14 cellular contexts compared by ENCODE assay signal in genomic region chrY:21081640-21082611, GRCh38.
A peak's percentile ranks its signal among the peaks of the same experiment; 100 is the strongest.
DNase-seq lines count a peak whose midpoint lies in the region; ATAC-seq and TF ChIP-seq lines count a peak whose summit lies in the region.
"Had no signal": no experiment of that assay in that cellular context is flagged by ENCODE, and none has a peak within 500 bp of the region (broad histone marks: within the 10 kb centered on the region; RNA-seq: fewer than 3 reads in every experiment).

No MANE protein-coding gene starts in this region.

- H3K9me2 ChIP-seq in OCI-LY7 (ENCODE audit: insufficient read depth, low read length) = no peaks in the 10 kb centered on the region

- H4K20me1 ChIP-seq in OCI-LY7 (ENCODE audit: insufficient read depth, low read length) = no peaks in the 10 kb centered on the region
- H4K20me1 ChIP-seq: BLaER1 treated with 17β-estradiol and CSF1 and Interleukin-3, amounts not matched to agents 10 nM and 100 nM had no signal

- H3K36me3 ChIP-seq in neutrophil (no peaks in the 10 kb centered on the region), OCI-LY7 (ENCODE audit: insufficient read depth, low read length) (no peaks in the 10 kb centered on the region)
- H3K36me3 ChIP-seq: BLaER1 treated with 17β-estradiol and CSF1 and Interleukin-3, amounts not matched to agents 10 nM and 100 nM; HAP-1 had no signal

- H3K27ac Mint-ChIP-seq in activated CD4-positive, alpha-beta memory T cell treated with anti-CD3 and anti-CD28 coated beads for 36 hours = peak overlapping the region; percentile 60
- no peak overlapping the region for H3K27ac Mint-ChIP-seq in activated CD4-positive, alpha-beta memory T cell treated with anti-CD3 and anti-CD28 coated beads, Interleukin-2, amount 10 ng/mL, durations not matched to agents 7 days and 5 days
- no peak overlapping the region for H3K27ac Mint-ChIP-seq in activated naive CD8-positive, alpha-beta T cell treated with anti-CD3 and anti-CD28 coated beads, Interleukin-2, amount 50 U/mL, for 24 hours
- no peak overlapping the region for H3K27ac Mint-ChIP-seq in activated naive CD8-positive, alpha-beta T cell treated with anti-CD3 and anti-CD28 coated beads for 36 hours
- peak overlapping the region in 1 of 2 donors; percentile 64 for H3K27ac Mint-ChIP-seq in stimulated activated naive CD8-positive, alpha-beta T cell treated with anti-CD3 and anti-CD28 coated beads, Interleukin-15, amount 100 ng/mL, for 72 hours
- H3K27ac Mint-ChIP-seq: B cell had no signal

- POLR2A ChIA-PET in activated CD4-positive, alpha-beta memory T cell treated with anti-CD3 and anti-CD28 coated beads for 36 hours (lab: Charles Lee) = no interaction called here
- POLR2A ChIA-PET in activated CD4-positive, alpha-beta memory T cell treated with anti-CD3 and anti-CD28 coated beads, Interleukin-2, amount 10 ng/mL, durations not matched to agents 7 days and 5 days (lab: Charles Lee) = no interaction called here
- POLR2A ChIA-PET in OCI-LY7 (lab: Charles Lee) = no interaction called here

- CTCF ChIA-PET in activated CD4-positive, alpha-beta memory T cell treated with anti-CD3 and anti-CD28 coated beads for 36 hours (lab: Charles Lee) = no interaction called here
- CTCF ChIA-PET in activated CD4-positive, alpha-beta memory T cell treated with anti-CD3 and anti-CD28 coated beads, Interleukin-2, amount 10 ng/mL, durations not matched to agents 7 days and 5 days (lab: Charles Lee) = no interaction called here
- CTCF ChIA-PET in OCI-LY7 (lab: Charles Lee; ENCODE audit: unreplicated experiment) = no interaction called here

- H3K27me3 ChIP-seq in neutrophil = no peaks in the 10 kb centered on the region
- H3K27me3 ChIP-seq: BLaER1 treated with 17β-estradiol and CSF1 and Interleukin-3, amounts not matched to agents 10 nM and 100 nM had no signal

- TF ChIP-seq CTCF in neutrophil (IDR thresholded peaks at IDR 0.05) (no peak), OCI-LY7 (conservative IDR thresholded peaks at IDR 0.05; ENCODE audit: low read length) (no peak)

- peaks cover 4% of the 10 kb centered on the region for H3K9me3 Mint-ChIP-seq in activated CD4-positive, alpha-beta memory T cell treated with anti-CD3 and anti-CD28 coated beads for 36 hours
- peaks cover 10% of the 10 kb centered on the region for H3K9me3 Mint-ChIP-seq in activated CD4-positive, alpha-beta memory T cell treated with anti-CD3 and anti-CD28 coated beads, Interleukin-2, amount 10 ng/mL, durations not matched to agents 7 days and 5 days
- peaks cover under 1% of the 10 kb centered on the region for H3K9me3 Mint-ChIP-seq in activated naive CD8-positive, alpha-beta T cell treated with anti-CD3 and anti-CD28 coated beads, Interleukin-2, amount 50 U/mL, for 24 hours
- H3K9me3 Mint-ChIP-seq in activated naive CD8-positive, alpha-beta T cell treated with anti-CD3 and anti-CD28 coated beads for 36 hours = no peaks in the 10 kb centered on the region
- H3K9me3 Mint-ChIP-seq in stimulated activated naive CD8-positive, alpha-beta T cell treated with anti-CD3 and anti-CD28 coated beads, Interleukin-15, amount 100 ng/mL, for 72 hours = peaks cover 6 to 16% of the 10 kb centered on the region in 2 donors

- H3K4me3 Mint-ChIP-seq in activated CD4-positive, alpha-beta memory T cell treated with anti-CD3 and anti-CD28 coated beads for 36 hours = no peak overlapping the region
- H3K4me3 Mint-ChIP-seq in activated CD4-positive, alpha-beta memory T cell treated with anti-CD3 and anti-CD28 coated beads, Interleukin-2, amount 10 ng/mL, durations not matched to agents 7 days and 5 days = no peak overlapping the region
- no peak overlapping the region for H3K4me3 Mint-ChIP-seq in activated naive CD8-positive, alpha-beta T cell treated with anti-CD3 and anti-CD28 coated beads, Interleukin-2, amount 50 U/mL, for 24 hours
- H3K4me3 Mint-ChIP-seq in activated naive CD8-positive, alpha-beta T cell treated with anti-CD3 and anti-CD28 coated beads for 36 hours = no peak overlapping the region
- no peak overlapping the region for H3K4me3 Mint-ChIP-seq in stimulated activated naive CD8-positive, alpha-beta T cell treated with anti-CD3 and anti-CD28 coated beads, Interleukin-15, amount 100 ng/mL, for 72 hours
- H3K4me3 Mint-ChIP-seq: B cell; CD8-positive, alpha-beta T cell had no signal

- no peak overlapping the region for H2AFZ ChIP-seq in OCI-LY7 (ENCODE audit: low read length)

- intact Hi-C loops in activated CD4-positive, alpha-beta memory T cell treated with anti-CD3 and anti-CD28 coated beads for 36 hours (cut with micrococcal nuclease) = loop anchor here (10.0 kb wide), 4 partner anchors 53 to 173 kb away; no protein-coding TSS in a partner anchor
- intact Hi-C loops in OCI-LY7 (cut with micrococcal nuclease; ENCODE audit: unreplicated experiment) = no loop called here

- DNase-seq in activated CD4-positive, alpha-beta memory T cell treated with anti-CD3 and anti-CD28 coated beads for 36 hours = no peak
- DNase-seq in activated CD4-positive, alpha-beta memory T cell treated with anti-CD3 and anti-CD28 coated beads, Interleukin-2, amount 10 ng/mL, durations not matched to agents 7 days and 5 days = no peak
- no peak for DNase-seq in activated naive CD8-positive, alpha-beta T cell treated with anti-CD3 and anti-CD28 coated beads, Interleukin-2, amount 50 U/mL, for 24 hours
- DNase-seq in activated naive CD8-positive, alpha-beta T cell treated with anti-CD3 and anti-CD28 coated beads for 36 hours = no peak
- no peak for DNase-seq in stimulated activated naive CD8-positive, alpha-beta T cell treated with anti-CD3 and anti-CD28 coated beads, Interleukin-15, amount 100 ng/mL, for 72 hours
- no peak for DNase-seq in OCI-LY7 (ENCODE audit: low spot score)
- DNase-seq: Calu3; CD8-positive, alpha-beta T cell; DMS79 treated with DMSO at 0.1 percent for 48 hours; GF-D8 had no signal

- peak overlapping the region; percentile 93 for H3K27ac ChIP-seq in neutrophil
- no peak overlapping the region for H3K27ac ChIP-seq in OCI-LY7 (ENCODE audit: low read depth, low read length, poor library complexity, severe bottlenecking)
- H3K27ac ChIP-seq: BLaER1 treated with 17β-estradiol and CSF1 and Interleukin-3, amounts not matched to agents 10 nM and 100 nM had no signal

- no peaks in the 10 kb centered on the region for H3K36me3 Mint-ChIP-seq in activated CD4-positive, alpha-beta memory T cell treated with anti-CD3 and anti-CD28 coated beads for 36 hours
- H3K36me3 Mint-ChIP-seq in activated CD4-positive, alpha-beta memory T cell treated with anti-CD3 and anti-CD28 coated beads, Interleukin-2, amount 10 ng/mL, durations not matched to agents 7 days and 5 days (ENCODE audit: low read depth) = peaks cover 7% of the 10 kb centered on the region
- H3K36me3 Mint-ChIP-seq in activated naive CD8-positive, alpha-beta T cell treated with anti-CD3 and anti-CD28 coated beads, Interleukin-2, amount 50 U/mL, for 24 hours (ENCODE audit: low read depth) = no peaks in the 10 kb centered on the region
- H3K36me3 Mint-ChIP-seq in activated naive CD8-positive, alpha-beta T cell treated with anti-CD3 and anti-CD28 coated beads for 36 hours = no peaks in the 10 kb centered on the region

- no peaks in the 10 kb centered on the region for H3K79me2 ChIP-seq in OCI-LY7 (ENCODE audit: insufficient read depth, low read depth, low read length)

- H3K4me2 ChIP-seq in OCI-LY7 (ENCODE audit: low read length) = no peak overlapping the region
- H3K4me2 ChIP-seq: BLaER1 treated with 17β-estradiol and CSF1 and Interleukin-3, amounts not matched to agents 10 nM and 100 nM had no signal

- H3K4me1 Mint-ChIP-seq in activated CD4-positive, alpha-beta memory T cell treated with anti-CD3 and anti-CD28 coated beads for 36 hours (ENCODE audit: low read depth) = peaks cover 13% of the 10 kb centered on the region
- H3K4me1 Mint-ChIP-seq in activated CD4-positive, alpha-beta memory T cell treated with anti-CD3 and anti-CD28 coated beads, Interleukin-2, amount 10 ng/mL, durations not matched to agents 7 days and 5 days = peaks cover 11% of the 10 kb centered on the region
- no peaks in the 10 kb centered on the region for H3K4me1 Mint-ChIP-seq in activated naive CD8-positive, alpha-beta T cell treated with anti-CD3 and anti-CD28 coated beads, Interleukin-2, amount 50 U/mL, for 24 hours
- no peaks in the 10 kb centered on the region for H3K4me1 Mint-ChIP-seq in activated naive CD8-positive, alpha-beta T cell treated with anti-CD3 and anti-CD28 coated beads for 36 hours
- H3K4me1 Mint-ChIP-seq in stimulated activated naive CD8-positive, alpha-beta T cell treated with anti-CD3 and anti-CD28 coated beads, Interleukin-15, amount 100 ng/mL, for 72 hours = no peaks in the 10 kb centered on the region
- H3K4me1 Mint-ChIP-seq: B cell had no signal

- no TSS peak for BruUV-seq in OCI-LY7 (replicated peaks; lab: Mats Ljungman, UMichigan)

- ATAC-seq in activated naive CD8-positive, alpha-beta T cell treated with anti-CD3 and anti-CD28 coated beads, Interleukin-2, amount 50 U/mL, for 24 hours = peak; percentile 49
- ATAC-seq in stimulated activated naive CD8-positive, alpha-beta T cell treated with anti-CD3 and anti-CD28 coated beads, Interleukin-15, amount 100 ng/mL, for 72 hours = peak; percentile 70
- ATAC-seq: CD8-positive, alpha-beta T cell had no signal

- H3K4me1 ChIP-seq in neutrophil (ENCODE audit: control insufficient read depth in 1 of 2, insufficient read depth in 1 of 2, low read depth in 1 of 2, low read length in 1 of 2) (peaks cover 0 to 71% of the 10 kb centered on the region in 2 experiments), OCI-LY7 (ENCODE audit: insufficient read depth, low read length, poor library complexity, severe bottlenecking) (no peaks in the 10 kb centered on the region)
- H3K4me1 ChIP-seq: BLaER1 treated with 17β-estradiol and CSF1 and Interleukin-3, amounts not matched to agents 10 nM and 100 nM; HAP-1 had no signal

- H3K4me3 ChIP-seq in neutrophil (ENCODE audit: low read depth in 1 of 2, low read length in 1 of 2) (no peak overlapping the region), OCI-LY7 (ENCODE audit: low read depth, low read length, poor library complexity, severe bottlenecking) (no peak overlapping the region)
- H3K4me3 ChIP-seq: BLaER1 treated with 17β-estradiol and CSF1 and Interleukin-3, amounts not matched to agents 10 nM and 100 nM; HAP-1 had no signal

- H3K9me3 ChIP-seq in neutrophil = no peaks in the 10 kb centered on the region
- H3K9me3 ChIP-seq in OCI-LY7 (ENCODE audit: low read length) = no peaks in the 10 kb centered on the region
- H3K9me3 ChIP-seq: BLaER1 treated with 17β-estradiol and CSF1 and Interleukin-3, amounts not matched to agents 10 nM and 100 nM; HAP-1 had no signal

- no peaks in the 10 kb centered on the region for H3K27me3 Mint-ChIP-seq in activated CD4-positive, alpha-beta memory T cell treated with anti-CD3 and anti-CD28 coated beads for 36 hours
- no peaks in the 10 kb centered on the region for H3K27me3 Mint-ChIP-seq in activated CD4-positive, alpha-beta memory T cell treated with anti-CD3 and anti-CD28 coated beads, Interleukin-2, amount 10 ng/mL, durations not matched to agents 7 days and 5 days
- no peaks in the 10 kb centered on the region for H3K27me3 Mint-ChIP-seq in activated naive CD8-positive, alpha-beta T cell treated with anti-CD3 and anti-CD28 coated beads, Interleukin-2, amount 50 U/mL, for 24 hours
- no peaks in the 10 kb centered on the region for H3K27me3 Mint-ChIP-seq in activated naive CD8-positive, alpha-beta T cell treated with anti-CD3 and anti-CD28 coated beads for 36 hours
- no peaks in the 10 kb centered on the region for H3K27me3 Mint-ChIP-seq in stimulated activated naive CD8-positive, alpha-beta T cell treated with anti-CD3 and anti-CD28 coated beads, Interleukin-15, amount 100 ng/mL, for 72 hours
- H3K27me3 Mint-ChIP-seq: B cell had no signal
